In the genomic region with DNA sequence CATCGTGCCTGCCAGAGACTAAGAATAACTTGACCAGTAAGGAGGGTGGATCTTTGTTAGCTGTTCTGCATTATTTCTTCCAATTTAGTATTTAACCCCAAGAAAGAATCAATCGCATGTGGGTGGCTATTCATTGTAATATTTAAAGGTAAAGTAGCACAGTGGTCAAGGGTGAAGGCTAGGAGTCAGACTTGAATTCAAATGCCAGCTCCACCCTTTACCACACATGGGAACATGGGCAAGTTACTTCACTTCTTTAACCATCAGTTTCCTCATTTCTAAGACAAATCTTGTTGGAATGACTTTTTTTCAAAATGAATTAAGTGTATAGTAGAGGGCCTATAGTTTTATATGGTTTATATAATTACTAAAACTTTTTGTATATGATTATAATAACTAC, we compare ENCODE assay signal across 16 cellular contexts.
"Had no signal": no experiment of that assay in that cellular context is flagged by ENCODE, and none has a peak within 500 bp of the region (broad histone marks: within the 10 kb centered on the region; RNA-seq: fewer than 3 reads in every experiment).

No MANE protein-coding gene starts in this region.

- H3K27me3 ChIP-seq: colonic mucosa, foreskin keratinocyte, hepatocyte, right atrium auricular region, testis, tibial nerve had no signal

- H3K4me2 ChIP-seq: hepatocyte had no signal

- H3K36me3 ChIP-seq: colonic mucosa, right atrium auricular region, tibial nerve had no signal

- H3K4me3 ChIP-seq: colonic mucosa, hepatocyte, lung, right atrium auricular region, testis, tibial nerve had no signal

- H3K27me3 Mint-ChIP-seq: naive thymus-derived CD4-positive, alpha-beta T cell; stimulated activated naive B cell treated with anti-CD40 and anti-IgM and Interleukin-4, amounts not matched to agents 10 μg/mL and 1 μg/mL and 100 μg/mL, for 72 hours; stimulated activated naive CD8-positive, alpha-beta T cell treated with anti-CD3 and anti-CD28 coated beads, Interleukin-15, amount 100 ng/mL, for 72 hours had no signal

- H3K79me2 ChIP-seq: hepatocyte had no signal

- H3K4me3 Mint-ChIP-seq: naive thymus-derived CD4-positive, alpha-beta T cell; nephron progenitor cell; stimulated activated naive B cell treated with anti-CD40 and anti-IgM and Interleukin-4, amounts not matched to agents 10 μg/mL and 1 μg/mL and 100 μg/mL, for 72 hours; stimulated activated naive CD8-positive, alpha-beta T cell treated with anti-CD3 and anti-CD28 coated beads, Interleukin-15, amount 100 ng/mL, for 72 hours had no signal

- H2AFZ ChIP-seq: hepatocyte had no signal

- DNase-seq: caudate nucleus; colonic mucosa; dermis blood vessel endothelial cell; foreskin keratinocyte; mesenchymal stem cell; midbrain; naive thymus-derived CD4-positive, alpha-beta T cell; nephron progenitor cell; stimulated activated CD4-positive, alpha-beta T cell treated with anti-CD3 and anti-CD28 coated beads, Interleukin-4, amount 100 ng/mL, for 1 hour; stimulated activated naive B cell treated with anti-CD40 and anti-IgM and Interleukin-4, amounts not matched to agents 10 μg/mL and 1 μg/mL and 100 μg/mL, for 72 hours; stimulated activated naive CD8-positive, alpha-beta T cell treated with anti-CD3 and anti-CD28 coated beads, Interleukin-15, amount 100 ng/mL, for 72 hours; testis had no signal

- H3K4me1 Mint-ChIP-seq: nephron progenitor cell had no signal

- ATAC-seq: foreskin keratinocyte; naive thymus-derived CD4-positive, alpha-beta T cell; stimulated activated naive B cell treated with anti-CD40 and anti-IgM and Interleukin-4, amounts not matched to agents 10 μg/mL and 1 μg/mL and 100 μg/mL, for 72 hours; stimulated activated naive CD8-positive, alpha-beta T cell treated with anti-CD3 and anti-CD28 coated beads, Interleukin-15, amount 100 ng/mL, for 72 hours had no signal

- H3K4me1 ChIP-seq: colonic mucosa, foreskin keratinocyte, testis, tibial nerve had no signal

- H3K27ac ChIP-seq: colonic mucosa, foreskin keratinocyte, hepatocyte, testis, tibial nerve had no signal

- H3K9me3 Mint-ChIP-seq: nephron progenitor cell; stimulated activated naive CD8-positive, alpha-beta T cell treated with anti-CD3 and anti-CD28 coated beads, Interleukin-15, amount 100 ng/mL, for 72 hours had no signal

- H3K9me3 ChIP-seq: colonic mucosa, right atrium auricular region, testis, tibial nerve had no signal
